Comparison of ENCODE assay signal across 10 cellular contexts in genomic region chr7:117011419-117012260, GRCh38. TPM values are rescaled to one million over a fixed set of nuclear protein-coding genes. Genes with fewer than 3 reads are reported as not detected.
DNase-seq lines count a peak whose midpoint lies in the region; ATAC-seq and TF ChIP-seq lines count a peak whose summit lies in the region.
"Had no signal": no experiment of that assay in that cellular context is flagged by ENCODE, and none has a peak within 500 bp of the region (broad histone marks: within the 10 kb centered on the region; RNA-seq: fewer than 3 reads in every experiment).

No MANE protein-coding gene starts in this region.

- DNase-seq in brain microvascular endothelial cell, result no peak
- DNase-seq in kidney glomerular epithelial cell (lab: John Stamatoyannopoulos, UW), result no peak
- no peak for DNase-seq in mesenteric fat pad (ENCODE audit: low spot score)
- no peak for DNase-seq in NCI-H2107 (lab: John Stamatoyannopoulos, UW)
- DNase-seq in mucosa of gallbladder (ENCODE audit: low spot score), result no peak
- DNase-seq: NCI-H774 had no signal

- H3K27me3 ChIP-seq in brain microvascular endothelial cell (replicated peaks), result no peaks in the 10 kb centered on the region
- H3K27me3 ChIP-seq: neural progenitor cell had no signal

- no peak overlapping the region for H3K4me3 ChIP-seq in brain microvascular endothelial cell (ENCODE audit: low read depth, low read length)
- H3K4me3 ChIP-seq: neural progenitor cell had no signal

- no peak for TF ChIP-seq CTCF in brain microvascular endothelial cell (IDR thresholded peaks at IDR 0.05; ENCODE audit: low read depth, low read length, missing control alignments)

- in situ Hi-C loops in brain microvascular endothelial cell (cut with HindIII; ENCODE audit: low pct_ligation_motif_present, low sequenced_read_pairs), result no loop called here

- ATAC-seq in GM18498 (IDR thresholded peaks at IDR 0.05; ENCODE audit: unreplicated experiment), result peak; percentile 81
- peak; percentile 72 for ATAC-seq in GM19463 (IDR thresholded peaks at IDR 0.05; ENCODE audit: unreplicated experiment)
- ATAC-seq in HG03097 (IDR thresholded peaks at IDR 0.05; ENCODE audit: low FRiP score, unreplicated experiment), result peak; percentile 76

- no peaks in the 10 kb centered on the region for H3K36me3 ChIP-seq in brain microvascular endothelial cell (replicated peaks)
- H3K36me3 ChIP-seq: neural progenitor cell had no signal

- peak overlapping the region; percentile 7 for H3K27ac ChIP-seq in brain microvascular endothelial cell
- H3K27ac ChIP-seq: neural progenitor cell had no signal

RNA-seq across cellular contexts. Expression of gene ST7, which starts 58.3 kb away (rescaled TPM):
- total RNA-seq in mesenteric fat pad, result 17.3 TPM
- 22.1 TPM for total RNA-seq in mucosa of gallbladder
